ENCODE assay signal across 11 cellular contexts in the genomic region with DNA sequence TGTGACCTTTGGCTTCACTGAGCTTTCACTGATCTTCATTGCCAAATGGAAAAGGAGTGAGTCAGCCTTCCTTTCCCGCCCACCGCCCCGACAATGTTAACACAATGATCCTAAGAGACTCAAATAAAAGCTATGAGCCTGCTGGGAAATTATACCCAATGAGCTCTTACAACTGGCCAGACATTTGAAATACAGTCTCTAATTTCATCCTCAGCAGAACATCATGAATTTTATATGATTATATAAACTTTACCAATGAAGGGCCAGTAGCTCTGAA.
DNase-seq lines count a peak whose midpoint lies in the region; ATAC-seq, FAIRE-seq and TF ChIP-seq lines count a peak whose summit lies in the region.
"Had no signal": no experiment of that assay in that cellular context is flagged by ENCODE, and none has a peak within 500 bp of the region (broad histone marks: within the 10 kb centered on the region; RNA-seq: fewer than 3 reads in every experiment).

No MANE protein-coding gene starts in this region.

- no peaks in the 10 kb centered on the region for H4K20me1 ChIP-seq in mammary epithelial cell (ENCODE audit: insufficient read depth, low read length)

- H3K4me3 ChIP-seq in heart left ventricle (no peak overlapping the region), mammary epithelial cell (replicated peaks in 1 of 3; ENCODE audit: insufficient read depth in 1 of 3, low read depth in 2 of 3, low read length in 3 of 3) (no peak overlapping the region), right cardiac atrium (ENCODE audit: low read length) (no peak overlapping the region)
- H3K4me3 ChIP-seq: PC-9 had no signal

- no peaks in the 10 kb centered on the region for H3K79me2 ChIP-seq in mammary epithelial cell (ENCODE audit: insufficient read depth, low read length)

- no peak overlapping the region for H3K9ac ChIP-seq in mammary epithelial cell (ENCODE audit: insufficient read depth, low read length)

- H3K4me1 ChIP-seq in heart left ventricle (peaks cover 3 to 34% (median 25%) of the 10 kb centered on the region in 12 donors), mammary epithelial cell (ENCODE audit: insufficient read depth, low read length) (peaks cover 7% of the 10 kb centered on the region), right cardiac atrium (ENCODE audit: control insufficient read depth, insufficient read depth, low read length) (peaks cover 7% of the 10 kb centered on the region)
- H3K4me1 ChIP-seq: foreskin keratinocyte had no signal

- ATAC-seq in heart left ventricle: peak in 3 of 4 donors; percentile 52 to 73 (median 70)
- ATAC-seq in right cardiac atrium: peak; percentile 45 to 82
- ATAC-seq: foreskin keratinocyte had no signal

- no peaks in the 10 kb centered on the region for H3K9me3 ChIP-seq in heart left ventricle
- no peaks in the 10 kb centered on the region for H3K9me3 ChIP-seq in mammary epithelial cell (replicated peaks; ENCODE audit: insufficient read depth, low read length)
- H3K9me3 ChIP-seq in right cardiac atrium (ENCODE audit: control insufficient read depth, low read length): no peaks in the 10 kb centered on the region

- H3K27ac ChIP-seq in heart left ventricle (peak overlapping the region in 9 of 12 donors; percentile 1 to 68 (median 43)), mammary epithelial cell (ENCODE audit: insufficient read depth, low read depth, low read length) (no peak overlapping the region), right cardiac atrium (ENCODE audit: low read length) (no peak overlapping the region)
- H3K27ac ChIP-seq: foreskin keratinocyte, PC-9 had no signal

- CTCF ChIA-PET in mammary epithelial cell (lab: Charles Lee; ENCODE audit: low non-redundant PET): interaction anchor here (0.6 kb wide), 1 partner anchor 650 kb away, joined by 6 read pairs; no protein-coding TSS in a partner anchor

- intact Hi-C loops in heart left ventricle (cut with DNase I) (no loop called here), cardiac septum (cut with DNase I) (loop anchor here (10.0 kb wide), 1 partner anchor 363 kb away; no protein-coding TSS in a partner anchor), mammary epithelial cell (cut with micrococcal nuclease) (no loop called here), right cardiac atrium (cut with DNase I) (loop anchor here in 1 of 4 donors (5.0 kb wide), 1 partner anchor 250 kb away; no protein-coding TSS in a partner anchor)

- H3K27me3 ChIP-seq in heart left ventricle (no peaks in the 10 kb centered on the region), mammary epithelial cell (ENCODE audit: insufficient read depth, low read length) (no peaks in the 10 kb centered on the region), right cardiac atrium (ENCODE audit: control insufficient read depth, insufficient read depth) (no peaks in the 10 kb centered on the region)
- H3K27me3 ChIP-seq: foreskin keratinocyte had no signal

- DNase-seq in heart left ventricle: peak in 3 of 5 donors; percentile 47 to 66 (median 56)
- no peak for DNase-seq in cardiac septum (ENCODE audit: low spot score)
- DNase-seq in mammary epithelial cell: peak; percentile 48
- DNase-seq in right cardiac atrium: peak in 2 of 3 donors; percentile 56 to 66
- peak; percentile 50 for DNase-seq in urothelium cell line (ENCODE audit: low spot score)
- DNase-seq in GM10266 (ENCODE audit: extremely low spot score): no peak
- no peak for DNase-seq in NCI-H526 treated with DMSO at 0.1 percent for 48 hours (lab: John Stamatoyannopoulos, UW)
- DNase-seq in NCI-H345 (lab: John Stamatoyannopoulos, UW): no peak
- DNase-seq: NCI-H2029 treated with DMSO at 0.1 percent for 48 hours, PC-9 had no signal

- in situ Hi-C loops in mammary epithelial cell (cut with MboI; ENCODE audit: low sequenced_read_pairs in 2 of 2): no loop called here

- TF ChIP-seq CTCF in heart left ventricle (IDR thresholded peaks at IDR 0.05) (no peak), mammary epithelial cell (conservative IDR thresholded peaks at IDR 0.05 in 1 of 2, IDR thresholded peaks at IDR 0.05 in 1 of 2; ENCODE audit: extremely low read depth in 1 of 2, insufficient read depth in 1 of 2, low read depth in 1 of 2, low read length in 2 of 2) (no peak), GM10266 (IDR thresholded peaks at IDR 0.05; ENCODE audit: control insufficient read depth, insufficient read depth, low read depth, missing control alignments) (no peak)

- dilution Hi-C loops in mammary epithelial cell (cut with HindIII; ENCODE audit: low sequenced_read_pairs): no loop called here

- no peaks in the 10 kb centered on the region for H3K36me3 ChIP-seq in heart left ventricle
- no peaks in the 10 kb centered on the region for H3K36me3 ChIP-seq in mammary epithelial cell (ENCODE audit: insufficient read depth, low read length)

- peak overlapping the region; percentile 18 for H2AFZ ChIP-seq in mammary epithelial cell (ENCODE audit: low read depth, low read length)
- H2AFZ ChIP-seq: PC-9 had no signal

- BruUV-seq in mammary epithelial cell (replicated peaks; lab: Mats Ljungman, UMichigan): no TSS peak

- 41 to 66% (median 54%) methylated on average over 3 of the region's 3 CpGs for WGBS in heart left ventricle, 4 donors
- 14% methylated on average over 3 of the region's 3 CpGs for WGBS in mammary epithelial cell (ENCODE audit: low coverage, missing lambda C conversion rate)
- WGBS in right cardiac atrium: 45% methylated on average over 3 of the region's 3 CpGs

- no peak overlapping the region for H3K4me2 ChIP-seq in mammary epithelial cell (ENCODE audit: insufficient read depth, low read depth, low read length)
- H3K4me2 ChIP-seq: PC-9 had no signal

- no peak for FAIRE-seq in urothelium cell line (lab: Jason Lieb, UNC)

- TF ChIP-seq POLR2A in heart left ventricle (IDR thresholded peaks at IDR 0.05): no peak

Comparison
In these comparisons a context has a peak if more than half of its experiments do, and no peak if none do; other contexts are left out.
1. DNase-seq: peak in heart left ventricle (3 of 5), mammary epithelial cell (single experiment), right cardiac atrium (2 of 3) and urothelium cell line (single experiment); none in cardiac septum (single experiment), GM10266 (single experiment), NCI-H526 treated with DMSO at 0.1 percent for 48 hours (single experiment) and NCI-H345 (single experiment).
2. H3K27ac ChIP-seq: peak in heart left ventricle (9 of 12); none in mammary epithelial cell (single experiment) and right cardiac atrium (single experiment).